ENCODE assay signal across 1 cellular context in genomic region chr11:83293436-83293732, GRCh38.
TF ChIP-seq lines count a peak whose summit lies in the region.

No MANE protein-coding gene starts in this region.

TF ChIP-seq in SK-N-SH treated with all-trans-retinoic acid at 6 μM for 48 hours, 23 proteins besides CTCF, POLR2A, EP300 and RAD21:
- TF ChIP-seq TSHZ2 (CRISPR knock-in tag; IDR thresholded peaks at IDR 0.05), result no peak
- no peak for TF ChIP-seq ESRRG (CRISPR knock-in tag; IDR thresholded peaks at IDR 0.05)
- TF ChIP-seq ZFP30 (CRISPR knock-in tag; IDR thresholded peaks at IDR 0.05), result no peak
- TF ChIP-seq POU6F1 (CRISPR knock-in tag; IDR thresholded peaks at IDR 0.05; ENCODE audit: borderline replicate concordance, low read depth), result no peak
- no peak for TF ChIP-seq ARNTL (CRISPR knock-in tag; IDR thresholded peaks at IDR 0.05; ENCODE audit: borderline replicate concordance, low read depth)
- TF ChIP-seq GLIS3 (CRISPR knock-in tag; IDR thresholded peaks at IDR 0.05), result no peak
- TF ChIP-seq SNAI2 (CRISPR knock-in tag; IDR thresholded peaks at IDR 0.05), result no peak
- TF ChIP-seq ZNF8 (CRISPR knock-in tag; IDR thresholded peaks at IDR 0.05), result no peak
- TF ChIP-seq PPARA (CRISPR knock-in tag; IDR thresholded peaks at IDR 0.05; ENCODE audit: borderline replicate concordance), result no peak
- TF ChIP-seq BACH2 (CRISPR knock-in tag; IDR thresholded peaks at IDR 0.05; ENCODE audit: borderline replicate concordance), result no peak
- no peak for TF ChIP-seq ISL1 (CRISPR knock-in tag; IDR thresholded peaks at IDR 0.05)
- TF ChIP-seq TCF4 (CRISPR knock-in tag; IDR thresholded peaks at IDR 0.05; ENCODE audit: borderline replicate concordance), result no peak
- TF ChIP-seq PATZ1 (CRISPR knock-in tag; IDR thresholded peaks at IDR 0.05; ENCODE audit: borderline replicate concordance), result no peak
- TF ChIP-seq RARB (CRISPR knock-in tag; IDR thresholded peaks at IDR 0.05), result no peak
- no peak for TF ChIP-seq CSRNP3 (CRISPR knock-in tag; IDR thresholded peaks at IDR 0.05)
- no peak for TF ChIP-seq CREB5 (CRISPR knock-in tag; IDR thresholded peaks at IDR 0.05; ENCODE audit: low read depth)
- TF ChIP-seq ZNF565 (CRISPR knock-in tag; conservative IDR thresholded peaks at IDR 0.05; ENCODE audit: low read depth), result no peak
- TF ChIP-seq OSR1 (CRISPR knock-in tag; IDR thresholded peaks at IDR 0.05), result no peak
